ENCODE assay signal across 5 cellular contexts in genomic region chr15:60894347-60894746, GRCh38.
"Had no signal": no experiment of that assay in that cellular context is flagged by ENCODE, and none has a peak within 500 bp of the region (broad histone marks: within the 10 kb centered on the region; RNA-seq: fewer than 3 reads in every experiment).

No MANE protein-coding gene starts in this region.

- H3K9me3 Mint-ChIP-seq: GM23338, H9 had no signal

- H3K4me2 ChIP-seq: GM23338 had no signal

- H3K27ac Mint-ChIP-seq: GM23338, H9, IgD-negative memory B cell had no signal

- DNase-seq: H9, HCEC 1CT, KBM-7 had no signal

- H2AFZ ChIP-seq: GM23338 had no signal

- H3K36me3 Mint-ChIP-seq: IgD-negative memory B cell had no signal

- H3K4me3 ChIP-seq: GM23338 had no signal

- H3K4me3 Mint-ChIP-seq: GM23338, H9, IgD-negative memory B cell had no signal
